10 cellular contexts compared by ENCODE assay signal in the genomic region with DNA sequence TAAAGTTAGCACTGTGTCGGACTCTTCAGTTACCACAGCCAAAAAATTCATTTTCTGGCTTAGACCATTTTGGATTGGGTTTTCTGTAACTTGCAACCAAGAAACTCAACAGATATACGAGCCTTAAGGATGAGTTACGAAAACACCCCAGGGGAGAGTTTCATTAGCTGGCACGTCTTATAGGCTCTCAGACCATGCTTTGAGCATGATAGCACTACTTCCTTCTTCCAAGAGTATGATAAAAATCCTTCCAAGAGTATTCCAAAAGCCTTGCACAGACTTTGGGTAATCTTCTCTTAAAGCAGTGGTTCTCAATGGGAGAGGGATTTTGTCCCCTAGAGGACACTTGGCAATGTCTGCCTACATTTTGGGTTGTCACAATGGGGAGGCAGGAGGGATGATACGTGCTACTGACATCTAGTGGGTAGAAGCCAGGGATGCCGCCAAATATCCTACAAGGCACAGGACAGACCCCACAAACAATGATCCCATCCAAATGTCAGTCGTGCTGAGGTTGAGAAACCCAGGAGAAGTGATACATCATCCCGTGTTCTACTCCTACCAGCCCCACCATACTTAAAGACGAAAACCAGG.
A peak's percentile ranks its signal among the peaks of the same experiment; 100 is the strongest.
DNase-seq lines count a peak whose midpoint lies in the region; ATAC-seq and TF ChIP-seq lines count a peak whose summit lies in the region.
"Had no signal": no experiment of that assay in that cellular context is flagged by ENCODE, and none has a peak within 500 bp of the region (broad histone marks: within the 10 kb centered on the region; RNA-seq: fewer than 3 reads in every experiment).

No MANE protein-coding gene starts in this region.

- DNase-seq in GM06990 (ENCODE audit: extremely low read depth, insufficient read length) (no peak), LHCN-M2 (ENCODE audit: low read depth) (peak; percentile 18), brain microvascular endothelial cell (peak; percentile 20), myocyte (ENCODE audit: low read depth) (peak; percentile 18), amygdala (lab: John Stamatoyannopoulos, UW) (no peak)
- DNase-seq in activated T-cell treated with anti-CD3 and anti-CD28 coated beads, Interleukin-2, amount 50 U/mL, for 48 hours, result no peak
- no peak for DNase-seq in naive thymus-derived CD8-positive, alpha-beta T cell
- DNase-seq: activated CD8-positive, alpha-beta memory T cell treated with anti-CD3 and anti-CD28 coated beads, Interleukin-2, amount 50 U/mL, for 48 hours; NCI-H1092 had no signal

- no peak overlapping the region for H3K27ac Mint-ChIP-seq in naive thymus-derived CD8-positive, alpha-beta T cell

- H3K27ac ChIP-seq in brain microvascular endothelial cell, result no peak overlapping the region

- POLR2A ChIA-PET in naive thymus-derived CD8-positive, alpha-beta T cell (lab: Charles Lee), result no interaction called here

- ATAC-seq in GM19455 (IDR thresholded peaks at IDR 0.05; ENCODE audit: unreplicated experiment), result no peak
- ATAC-seq in naive thymus-derived CD8-positive, alpha-beta T cell, result no peak

- peaks cover 0 to 3% (median 0%) of the 10 kb centered on the region in 9 donors for H3K9me3 Mint-ChIP-seq in naive thymus-derived CD8-positive, alpha-beta T cell

- peaks cover 3 to 13% (median 4%) of the 10 kb centered on the region in 3 donors for H3K36me3 Mint-ChIP-seq in naive thymus-derived CD8-positive, alpha-beta T cell

- H3K4me1 Mint-ChIP-seq in naive thymus-derived CD8-positive, alpha-beta T cell, result peaks cover 3 to 7% (median 5%) of the 10 kb centered on the region in 4 donors

- H3K36me3 ChIP-seq in GM06990 (ENCODE audit: control insufficient read depth, insufficient read depth, low read length) (no peaks in the 10 kb centered on the region), brain microvascular endothelial cell (replicated peaks) (no peaks in the 10 kb centered on the region)

- TF ChIP-seq CTCF in GM06990 (IDR thresholded peaks at IDR 0.05; ENCODE audit: insufficient read depth, low read length, poor library complexity, severe bottlenecking) (peak; percentile 43), brain microvascular endothelial cell (IDR thresholded peaks at IDR 0.05; ENCODE audit: low read depth, low read length, missing control alignments) (peak; percentile 64)

- in situ Hi-C loops in brain microvascular endothelial cell (cut with HindIII; ENCODE audit: low pct_ligation_motif_present, low sequenced_read_pairs), result loop anchor here (25.0 kb wide), 2 partner anchors 213 to 438 kb away; a partner anchor contains a TSS

- H3K27me3 ChIP-seq in GM06990 (replicated peaks; ENCODE audit: control insufficient read depth, insufficient read depth, low read length), result no peaks in the 10 kb centered on the region
- no peaks in the 10 kb centered on the region for H3K27me3 ChIP-seq in brain microvascular endothelial cell (replicated peaks)

- no peak overlapping the region for H3K4me3 Mint-ChIP-seq in naive thymus-derived CD8-positive, alpha-beta T cell

- H3K27me3 Mint-ChIP-seq in naive thymus-derived CD8-positive, alpha-beta T cell, result no peaks in the 10 kb centered on the region

- H3K4me3 ChIP-seq in GM06990 (replicated peaks; ENCODE audit: low read depth, low read length), result no peak overlapping the region
- H3K4me3 ChIP-seq in brain microvascular endothelial cell (ENCODE audit: low read depth, low read length), result no peak overlapping the region

Comparison
In these comparisons a context has a peak if more than half of its experiments do, and no peak if none do; other contexts are left out.
1. DNase-seq: peak in LHCN-M2 (single experiment), brain microvascular endothelial cell (single experiment) and myocyte (single experiment); none in GM06990 (single experiment), activated T-cell treated with anti-CD3 and anti-CD28 coated beads, Interleukin-2, amount 50 U/mL, for 48 hours (0 of 2), amygdala (0 of 56) and naive thymus-derived CD8-positive, alpha-beta T cell (0 of 10).